Comparison of ENCODE assay signal across 1 cellular context in the genomic region with DNA sequence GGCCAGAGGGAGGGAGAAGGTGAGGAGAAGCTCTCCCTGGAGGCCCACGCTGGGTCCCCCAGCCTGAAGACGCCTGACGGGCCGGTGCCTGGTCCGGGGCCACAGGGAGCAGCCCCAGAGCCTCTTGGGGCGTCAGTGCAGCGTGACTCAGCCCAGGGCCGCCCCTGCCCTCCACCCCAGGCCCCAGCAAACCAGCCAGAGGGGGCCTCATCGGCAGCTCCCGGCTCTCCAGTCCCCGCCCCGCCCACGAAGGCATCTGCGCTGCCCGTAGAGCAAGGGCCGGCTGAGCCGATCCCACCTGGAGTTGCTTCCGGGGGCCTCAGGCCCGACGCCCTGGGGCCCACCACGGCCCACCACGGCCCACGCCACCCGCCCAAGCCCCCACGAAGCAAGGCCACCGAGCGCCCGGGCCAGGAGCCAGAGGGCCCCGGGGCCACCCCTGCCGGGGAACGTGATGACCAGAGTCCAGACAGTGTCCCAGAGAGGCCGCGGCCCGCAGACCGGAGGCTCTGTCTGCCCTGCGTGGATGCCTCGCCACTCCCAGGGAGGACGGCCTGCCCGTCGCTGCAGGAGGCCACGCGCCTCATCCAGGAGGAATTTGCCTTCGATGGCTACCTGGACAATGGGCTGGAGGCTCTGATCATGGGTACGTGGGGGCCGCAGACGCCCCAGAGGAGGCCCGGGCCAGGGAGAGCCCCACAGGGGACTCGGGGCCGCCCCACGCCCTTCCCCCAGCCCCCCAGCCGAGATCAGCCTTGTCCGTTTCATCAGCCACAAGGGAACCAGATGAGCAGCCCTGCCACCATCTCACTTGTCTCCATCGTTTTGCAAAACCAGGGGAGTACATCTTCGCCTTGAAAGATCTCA.
TF ChIP-seq lines count a peak whose summit lies in the region.

No MANE protein-coding gene starts in this region.

TF ChIP-seq in GM23338, 12 proteins besides CTCF, POLR2A, EP300 and RAD21 (continued from another document):
- TF ChIP-seq, protein P1, sequence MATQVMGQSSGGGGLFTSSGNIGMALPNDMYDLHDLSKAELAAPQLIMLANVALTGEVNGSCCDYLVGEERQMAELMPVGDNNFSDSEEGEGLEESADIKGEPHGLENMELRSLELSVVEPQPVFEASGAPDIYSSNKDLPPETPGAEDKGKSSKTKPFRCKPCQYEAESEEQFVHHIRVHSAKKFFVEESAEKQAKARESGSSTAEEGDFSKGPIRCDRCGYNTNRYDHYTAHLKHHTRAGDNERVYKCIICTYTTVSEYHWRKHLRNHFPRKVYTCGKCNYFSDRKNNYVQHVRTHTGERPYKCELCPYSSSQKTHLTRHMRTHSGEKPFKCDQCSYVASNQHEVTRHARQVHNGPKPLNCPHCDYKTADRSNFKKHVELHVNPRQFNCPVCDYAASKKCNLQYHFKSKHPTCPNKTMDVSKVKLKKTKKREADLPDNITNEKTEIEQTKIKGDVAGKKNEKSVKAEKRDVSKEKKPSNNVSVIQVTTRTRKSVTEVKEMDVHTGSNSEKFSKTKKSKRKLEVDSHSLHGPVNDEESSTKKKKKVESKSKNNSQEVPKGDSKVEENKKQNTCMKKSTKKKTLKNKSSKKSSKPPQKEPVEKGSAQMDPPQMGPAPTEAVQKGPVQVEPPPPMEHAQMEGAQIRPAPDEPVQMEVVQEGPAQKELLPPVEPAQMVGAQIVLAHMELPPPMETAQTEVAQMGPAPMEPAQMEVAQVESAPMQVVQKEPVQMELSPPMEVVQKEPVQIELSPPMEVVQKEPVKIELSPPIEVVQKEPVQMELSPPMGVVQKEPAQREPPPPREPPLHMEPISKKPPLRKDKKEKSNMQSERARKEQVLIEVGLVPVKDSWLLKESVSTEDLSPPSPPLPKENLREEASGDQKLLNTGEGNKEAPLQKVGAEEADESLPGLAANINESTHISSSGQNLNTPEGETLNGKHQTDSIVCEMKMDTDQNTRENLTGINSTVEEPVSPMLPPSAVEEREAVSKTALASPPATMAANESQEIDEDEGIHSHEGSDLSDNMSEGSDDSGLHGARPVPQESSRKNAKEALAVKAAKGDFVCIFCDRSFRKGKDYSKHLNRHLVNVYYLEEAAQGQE (IDR thresholded peaks at IDR 0.05; ENCODE audit: unreplicated experiment), result no peak
- no peak for TF ChIP-seq ZNF114 (CRISPR knock-in tag; IDR thresholded peaks at IDR 0.05)
- TF ChIP-seq, protein P2, sequence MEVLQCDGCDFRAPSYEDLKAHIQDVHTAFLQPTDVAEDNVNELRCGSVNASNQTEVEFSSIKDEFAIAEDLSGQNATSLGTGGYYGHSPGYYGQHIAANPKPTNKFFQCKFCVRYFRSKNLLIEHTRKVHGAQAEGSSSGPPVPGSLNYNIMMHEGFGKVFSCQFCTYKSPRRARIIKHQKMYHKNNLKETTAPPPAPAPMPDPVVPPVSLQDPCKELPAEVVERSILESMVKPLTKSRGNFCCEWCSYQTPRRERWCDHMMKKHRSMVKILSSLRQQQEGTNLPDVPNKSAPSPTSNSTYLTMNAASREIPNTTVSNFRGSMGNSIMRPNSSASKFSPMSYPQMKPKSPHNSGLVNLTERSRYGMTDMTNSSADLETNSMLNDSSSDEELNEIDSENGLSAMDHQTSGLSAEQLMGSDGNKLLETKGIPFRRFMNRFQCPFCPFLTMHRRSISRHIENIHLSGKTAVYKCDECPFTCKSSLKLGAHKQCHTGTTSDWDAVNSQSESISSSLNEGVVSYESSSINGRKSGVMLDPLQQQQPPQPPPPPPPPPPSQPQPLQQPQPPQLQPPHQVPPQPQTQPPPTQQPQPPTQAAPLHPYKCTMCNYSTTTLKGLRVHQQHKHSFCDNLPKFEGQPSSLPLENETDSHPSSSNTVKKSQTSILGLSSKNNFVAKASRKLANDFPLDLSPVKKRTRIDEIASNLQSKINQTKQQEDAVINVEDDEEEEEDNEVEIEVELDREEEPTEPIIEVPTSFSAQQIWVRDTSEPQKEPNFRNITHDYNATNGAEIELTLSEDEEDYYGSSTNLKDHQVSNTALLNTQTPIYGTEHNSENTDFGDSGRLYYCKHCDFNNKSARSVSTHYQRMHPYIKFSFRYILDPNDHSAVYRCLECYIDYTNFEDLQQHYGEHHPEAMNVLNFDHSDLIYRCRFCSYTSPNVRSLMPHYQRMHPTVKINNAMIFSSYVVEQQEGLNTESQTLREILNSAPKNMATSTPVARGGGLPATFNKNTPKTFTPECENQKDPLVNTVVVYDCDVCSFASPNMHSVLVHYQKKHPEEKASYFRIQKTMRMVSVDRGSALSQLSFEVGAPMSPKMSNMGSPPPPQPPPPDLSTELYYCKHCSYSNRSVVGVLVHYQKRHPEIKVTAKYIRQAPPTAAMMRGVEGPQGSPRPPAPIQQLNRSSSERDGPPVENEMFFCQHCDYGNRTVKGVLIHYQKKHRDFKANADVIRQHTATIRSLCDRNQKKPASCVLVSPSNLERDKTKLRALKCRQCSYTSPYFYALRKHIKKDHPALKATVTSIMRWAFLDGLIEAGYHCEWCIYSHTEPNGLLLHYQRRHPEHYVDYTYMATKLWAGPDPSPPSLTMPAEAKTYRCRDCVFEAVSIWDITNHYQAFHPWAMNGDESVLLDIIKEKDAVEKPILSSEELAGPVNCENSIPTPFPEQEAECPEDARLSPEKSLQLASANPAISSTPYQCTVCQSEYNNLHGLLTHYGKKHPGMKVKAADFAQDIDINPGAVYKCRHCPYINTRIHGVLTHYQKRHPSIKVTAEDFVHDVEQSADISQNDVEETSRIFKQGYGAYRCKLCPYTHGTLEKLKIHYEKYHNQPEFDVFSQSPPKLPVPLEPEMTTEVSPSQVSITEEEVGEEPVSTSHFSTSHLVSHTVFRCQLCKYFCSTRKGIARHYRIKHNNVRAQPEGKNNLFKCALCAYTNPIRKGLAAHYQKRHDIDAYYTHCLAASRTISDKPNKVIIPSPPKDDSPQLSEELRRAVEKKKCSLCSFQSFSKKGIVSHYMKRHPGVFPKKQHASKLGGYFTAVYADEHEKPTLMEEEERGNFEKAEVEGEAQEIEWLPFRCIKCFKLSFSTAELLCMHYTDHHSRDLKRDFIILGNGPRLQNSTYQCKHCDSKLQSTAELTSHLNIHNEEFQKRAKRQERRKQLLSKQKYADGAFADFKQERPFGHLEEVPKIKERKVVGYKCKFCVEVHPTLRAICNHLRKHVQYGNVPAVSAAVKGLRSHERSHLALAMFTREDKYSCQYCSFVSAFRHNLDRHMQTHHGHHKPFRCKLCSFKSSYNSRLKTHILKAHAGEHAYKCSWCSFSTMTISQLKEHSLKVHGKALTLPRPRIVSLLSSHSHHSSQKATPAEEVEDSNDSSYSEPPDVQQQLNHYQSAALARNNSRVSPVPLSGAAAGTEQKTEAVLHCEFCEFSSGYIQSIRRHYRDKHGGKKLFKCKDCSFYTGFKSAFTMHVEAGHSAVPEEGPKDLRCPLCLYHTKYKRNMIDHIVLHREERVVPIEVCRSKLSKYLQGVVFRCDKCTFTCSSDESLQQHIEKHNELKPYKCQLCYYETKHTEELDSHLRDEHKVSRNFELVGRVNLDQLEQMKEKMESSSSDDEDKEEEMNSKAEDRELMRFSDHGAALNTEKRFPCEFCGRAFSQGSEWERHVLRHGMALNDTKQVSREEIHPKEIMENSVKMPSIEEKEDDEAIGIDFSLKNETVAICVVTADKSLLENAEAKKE (CRISPR knock-in tag; IDR thresholded peaks at IDR 0.05), result no peak
- no peak for TF ChIP-seq EZH2 (IDR thresholded peaks at IDR 0.05; ENCODE audit: low read depth, unreplicated experiment)
- no peak for TF ChIP-seq ZNF331 (CRISPR knock-in tag; IDR thresholded peaks at IDR 0.05; ENCODE audit: low read depth)
- TF ChIP-seq NANOG (IDR thresholded peaks at IDR 0.05; ENCODE audit: borderline replicate concordance), result no peak
- no peak for TF ChIP-seq STAT1 (IDR thresholded peaks at IDR 0.05; ENCODE audit: unreplicated experiment)
- TF ChIP-seq POLR2AphosphoS5 (IDR thresholded peaks at IDR 0.05; ENCODE audit: low read depth), result no peak
- no peak for TF ChIP-seq JUNB (IDR thresholded peaks at IDR 0.05; ENCODE audit: unreplicated experiment)
- TF ChIP-seq EZH2phosphoT487 (IDR thresholded peaks at IDR 0.05; ENCODE audit: unreplicated experiment), result no peak
- TF ChIP-seq, protein P3, sequence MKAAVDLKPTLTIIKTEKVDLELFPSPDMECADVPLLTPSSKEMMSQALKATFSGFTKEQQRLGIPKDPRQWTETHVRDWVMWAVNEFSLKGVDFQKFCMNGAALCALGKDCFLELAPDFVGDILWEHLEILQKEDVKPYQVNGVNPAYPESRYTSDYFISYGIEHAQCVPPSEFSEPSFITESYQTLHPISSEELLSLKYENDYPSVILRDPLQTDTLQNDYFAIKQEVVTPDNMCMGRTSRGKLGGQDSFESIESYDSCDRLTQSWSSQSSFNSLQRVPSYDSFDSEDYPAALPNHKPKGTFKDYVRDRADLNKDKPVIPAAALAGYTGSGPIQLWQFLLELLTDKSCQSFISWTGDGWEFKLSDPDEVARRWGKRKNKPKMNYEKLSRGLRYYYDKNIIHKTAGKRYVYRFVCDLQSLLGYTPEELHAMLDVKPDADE (IDR thresholded peaks at IDR 0.05), result no peak
TF ChIP-seq in GM23338: peak in this region for 0.
